22 cellular contexts compared by ENCODE assay signal in the genomic region with DNA sequence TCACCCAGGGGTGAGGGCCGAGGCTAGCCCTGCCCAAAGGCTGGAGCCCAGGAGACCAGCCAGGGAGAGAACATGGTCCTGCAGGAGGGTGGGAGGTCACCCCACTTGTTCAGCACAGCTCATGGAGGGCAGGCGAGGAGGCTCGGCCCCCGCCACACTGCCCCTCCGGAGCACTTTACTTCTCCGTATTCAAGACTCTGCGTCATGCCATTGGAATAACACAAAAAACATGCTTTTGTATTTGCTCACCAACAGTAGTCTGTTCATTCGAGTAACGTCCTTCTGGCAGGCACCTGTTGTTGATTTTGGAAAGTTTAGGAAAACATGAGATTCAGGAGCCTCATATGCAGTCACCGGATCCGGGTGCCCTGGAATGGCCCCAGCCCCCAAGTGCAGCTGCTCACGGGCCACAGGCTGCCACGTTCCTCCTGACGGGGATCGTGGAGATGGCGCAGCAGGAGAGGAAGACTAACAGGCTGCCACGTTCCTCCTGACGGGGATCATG.
A peak's percentile ranks its signal among the peaks of the same experiment; 100 is the strongest.
DNase-seq lines count a peak whose midpoint lies in the region; ATAC-seq and TF ChIP-seq lines count a peak whose summit lies in the region.
"Had no signal": no experiment of that assay in that cellular context is flagged by ENCODE, and none has a peak within 500 bp of the region (broad histone marks: within the 10 kb centered on the region; RNA-seq: fewer than 3 reads in every experiment).

No MANE protein-coding gene starts in this region.

- TF ChIP-seq POLR2A in spleen (IDR thresholded peaks at IDR 0.05), result no peak

- no peaks in the 10 kb centered on the region for H3K36me3 Mint-ChIP-seq in activated T-helper 17 cell treated with anti-CD3 and anti-CD28 coated beads, Interleukin-2, amount 50 U/mL, for 72 hours (ENCODE audit: low read depth)
- H3K36me3 Mint-ChIP-seq: activated naive CD8-positive, alpha-beta T cell treated with anti-CD3 and anti-CD28 coated beads for 36 hours had no signal

- peak; percentile 44 for DNase-seq in GM03348 (ENCODE audit: low spot score)
- peak; percentile 30 for DNase-seq in kidney tubule cell (ENCODE audit: low spot score)
- peak; percentile 48 for DNase-seq in spleen
- DNase-seq in NCI-H1105 (lab: John Stamatoyannopoulos, UW), result no peak
- DNase-seq in SIG-M5 treated with dmso at 0.1 percent for 504 hours (lab: John Stamatoyannopoulos, UW; ENCODE audit: unreplicated experiment), result no peak
- DNase-seq: activated CD4-positive, alpha-beta T cell treated with anti-CD3 and anti-CD28 coated beads, Interleukin-2, amount 50 U/mL, for 48 hours; activated naive CD8-positive, alpha-beta T cell treated with anti-CD3 and anti-CD28 coated beads for 36 hours; activated T-cell treated with anti-CD3 and anti-CD28 coated beads, Interleukin-2, amount 50 U/mL, for 1 hour; BE2C; GDM1; left ventricle myocardium inferior; MM.1S; NCI-H1694; NCI-H2227 treated with DMSO at 0.1 percent for 48 hours; right lobe of liver; stimulated activated CD4-positive, alpha-beta T cell treated with anti-CD3 and anti-CD28 coated beads, Interleukin-4, amount 100 ng/mL, for 24 hours had no signal

- H3K27ac ChIP-seq in spleen, result no peak overlapping the region
- H3K27ac ChIP-seq: esophagus muscularis mucosa, left ventricle myocardium inferior, ovary, right lobe of liver, vagina had no signal

- ATAC-seq in activated T-helper 17 cell treated with anti-CD3 and anti-CD28 coated beads, Interleukin-2, amount 50 U/mL, for 72 hours (replicated peaks), result no peak
- no peak for ATAC-seq in GM19397 (IDR thresholded peaks at IDR 0.05; ENCODE audit: unreplicated experiment)
- ATAC-seq: GM12878 had no signal

- no peaks in the 10 kb centered on the region for H3K27me3 ChIP-seq in spleen (replicated peaks in 1 of 7)
- H3K27me3 ChIP-seq: BE2C, esophagus muscularis mucosa, ovary, right lobe of liver, vagina had no signal

- H3K4me3 Mint-ChIP-seq in activated T-helper 17 cell treated with anti-CD3 and anti-CD28 coated beads, Interleukin-2, amount 50 U/mL, for 72 hours, result no peak overlapping the region
- H3K4me3 Mint-ChIP-seq: activated naive CD8-positive, alpha-beta T cell treated with anti-CD3 and anti-CD28 coated beads for 36 hours had no signal

- H3K27ac Mint-ChIP-seq in activated T-helper 17 cell treated with anti-CD3 and anti-CD28 coated beads, Interleukin-2, amount 50 U/mL, for 72 hours, result peak overlapping the region; percentile 50
- H3K27ac Mint-ChIP-seq: activated naive CD8-positive, alpha-beta T cell treated with anti-CD3 and anti-CD28 coated beads for 36 hours had no signal

- H3K27me3 Mint-ChIP-seq in activated T-helper 17 cell treated with anti-CD3 and anti-CD28 coated beads, Interleukin-2, amount 50 U/mL, for 72 hours, result no peaks in the 10 kb centered on the region
- H3K27me3 Mint-ChIP-seq: activated naive CD8-positive, alpha-beta T cell treated with anti-CD3 and anti-CD28 coated beads for 36 hours had no signal

- no peaks in the 10 kb centered on the region for H3K9me3 ChIP-seq in spleen
- H3K9me3 ChIP-seq: BE2C, esophagus muscularis mucosa, left ventricle myocardium inferior, ovary, right lobe of liver, vagina had no signal

- no peak overlapping the region for H3K4me3 ChIP-seq in spleen
- H3K4me3 ChIP-seq: esophagus muscularis mucosa, GM12878, left ventricle myocardium inferior, ovary, right lobe of liver, vagina had no signal

- no peaks in the 10 kb centered on the region for H3K4me1 Mint-ChIP-seq in activated T-helper 17 cell treated with anti-CD3 and anti-CD28 coated beads, Interleukin-2, amount 50 U/mL, for 72 hours
- H3K4me1 Mint-ChIP-seq: activated naive CD8-positive, alpha-beta T cell treated with anti-CD3 and anti-CD28 coated beads for 36 hours had no signal

- no peaks in the 10 kb centered on the region for H3K4me1 ChIP-seq in spleen
- H3K4me1 ChIP-seq: BE2C, esophagus muscularis mucosa, left ventricle myocardium inferior, right lobe of liver, vagina had no signal

- H3K36me3 ChIP-seq in spleen, result no peaks in the 10 kb centered on the region
- H3K36me3 ChIP-seq: BE2C, esophagus muscularis mucosa, left ventricle myocardium inferior, ovary, right lobe of liver, vagina had no signal

- no peak for TF ChIP-seq CTCF in spleen (IDR thresholded peaks at IDR 0.05 in 8 of 11, conservative IDR thresholded peaks at IDR 0.05 in 3 of 11)

- 88 to 96% (median 95%) methylated on average over 12 to 18 of the region's 18 CpGs for WGBS in spleen, 5 donors

- no peaks in the 10 kb centered on the region for H3K9me3 Mint-ChIP-seq in activated T-helper 17 cell treated with anti-CD3 and anti-CD28 coated beads, Interleukin-2, amount 50 U/mL, for 72 hours
- H3K9me3 Mint-ChIP-seq: activated naive CD8-positive, alpha-beta T cell treated with anti-CD3 and anti-CD28 coated beads for 36 hours had no signal

- intact Hi-C loops in spleen (cut with DNase I; ENCODE audit: low total_unique reads), result no loop called here

Comparison
In these comparisons a context has a peak if more than half of its experiments do, and no peak if none do; other contexts are left out.
1. DNase-seq: peak in GM03348 (single experiment), kidney tubule cell (single experiment) and spleen (single experiment); none in NCI-H1105 (single experiment) and SIG-M5 treated with dmso at 0.1 percent for 504 hours (single experiment).